ENCODE assay signal across 9 cellular contexts in the genomic region with DNA sequence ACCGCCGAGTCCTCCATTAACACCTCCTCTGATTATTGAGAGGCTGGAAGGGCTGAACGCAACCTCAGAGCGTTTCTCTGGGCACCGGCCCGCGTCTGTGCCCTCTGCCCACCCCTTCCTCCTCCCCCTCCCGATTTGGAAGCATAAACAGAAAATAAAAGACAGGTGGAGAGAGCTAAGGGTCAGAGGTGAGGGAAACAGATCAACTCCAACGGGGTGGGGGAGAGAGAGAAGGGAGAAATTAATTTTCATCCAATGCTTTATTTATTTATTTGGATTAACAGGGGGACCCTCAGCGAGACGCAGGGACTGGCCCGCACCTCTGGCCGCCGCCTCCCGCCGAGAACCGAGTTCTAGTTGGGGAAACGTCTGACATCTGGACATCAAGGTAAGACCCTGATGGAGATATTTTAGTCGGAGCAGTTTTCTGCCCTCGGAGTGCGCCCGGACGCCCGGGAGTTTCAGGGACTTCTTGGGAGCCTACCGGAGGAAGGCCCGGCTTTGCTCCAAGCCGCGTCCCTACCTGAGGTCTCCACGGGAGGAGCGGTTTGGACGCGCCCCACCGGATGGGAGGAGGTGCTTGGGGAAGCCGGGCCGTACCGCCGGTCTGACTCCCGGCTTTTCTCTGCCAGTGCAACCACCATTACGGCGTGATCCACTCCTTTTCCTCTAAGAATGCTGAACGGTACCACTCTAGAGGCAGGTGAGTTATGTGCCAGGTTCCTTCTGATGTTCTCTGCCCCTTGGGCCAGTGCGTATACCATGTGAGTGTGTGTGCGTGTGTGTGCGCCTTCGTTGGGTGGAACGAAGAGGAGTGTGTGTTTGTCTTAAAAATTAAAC. TPM values are rescaled to one million over a fixed set of nuclear protein-coding genes. Genes with fewer than 3 reads are reported as not detected.
DNase-seq lines count a peak whose midpoint lies in the region; ATAC-seq lines count a peak whose summit lies in the region.
"Had no signal": no experiment of that assay in that cellular context is flagged by ENCODE, and none has a peak within 500 bp of the region (broad histone marks: within the 10 kb centered on the region; RNA-seq: fewer than 3 reads in every experiment).

No MANE protein-coding gene starts in this region.

- no peak overlapping the region for H3K27ac ChIP-seq in esophagus (ENCODE audit: low read depth in 2 of 2, low read length in 1 of 2)
- H3K27ac ChIP-seq: C4-2B had no signal

- peaks cover 2 to 53% of the 10 kb centered on the region in 2 donors for H3K27me3 ChIP-seq in esophagus (ENCODE audit: control insufficient read depth in 1 of 2, insufficient read depth in 2 of 2, low read length in 2 of 2)

- 2% methylated on average over 46 of the region's 46 CpGs for WGBS in esophagus, 2 donors

- ATAC-seq in GM19455 (IDR thresholded peaks at IDR 0.05; ENCODE audit: unreplicated experiment) = no peak

- H3K4me1 ChIP-seq in esophagus (ENCODE audit: control insufficient read depth in 2 of 2, insufficient read depth in 2 of 2, low read length in 1 of 2) = peaks cover 16 to 28% of the 10 kb centered on the region in 2 donors

- H3K9me3 ChIP-seq in esophagus (ENCODE audit: control insufficient read depth in 2 of 2, insufficient read depth in 1 of 2, low read depth in 1 of 2, low read length in 1 of 2) = peaks cover 0 to 5% of the 10 kb centered on the region in 2 donors

- H3K4me3 ChIP-seq in esophagus (ENCODE audit: low read depth in 1 of 2, low read length in 2 of 2) (peak overlapping the region; percentile 6 to 32), skeletal muscle cell (ENCODE audit: low read depth, low read length) (peak overlapping the region; percentile 11)

- no peaks in the 10 kb centered on the region for H3K36me3 ChIP-seq in esophagus (ENCODE audit: control insufficient read depth in 2 of 2, insufficient read depth in 2 of 2, low read length in 1 of 2)

- peak; percentile 27 for DNase-seq in activated CD4-positive, alpha-beta T cell treated with anti-CD3 and anti-CD28 coated beads for 48 hours
- no peak for DNase-seq in activated CD4-positive, alpha-beta T cell treated with anti-CD3 and anti-CD28 coated beads, Interleukin-2, amount 50 U/mL, for 4 hours
- DNase-seq in RPMI8226 (peak; percentile 4), skeletal muscle cell (ENCODE audit: low read depth) (no peak), pons (ENCODE audit: low spot score) (no peak), GM19238 (ENCODE audit: insufficient read length, low spot score) (no peak)

RNA-seq across cellular contexts. Expression of gene LHX9, which starts 5.1 kb away (rescaled TPM):
- not detected for polyA plus RNA-seq in esophagus

RNA-seq across cellular contexts. Expression of gene C1orf53, which starts 9.6 kb away (rescaled TPM):
- 1 to 10 TPM; 6.3 to 6.6 TPM for polyA plus RNA-seq in esophagus

Comparison
In these comparisons a context has a peak if more than half of its experiments do, and no peak if none do; other contexts are left out.
1. DNase-seq: peak in activated CD4-positive, alpha-beta T cell treated with anti-CD3 and anti-CD28 coated beads for 48 hours (single experiment) and RPMI8226 (single experiment); none in activated CD4-positive, alpha-beta T cell treated with anti-CD3 and anti-CD28 coated beads, Interleukin-2, amount 50 U/mL, for 4 hours (0 of 2), skeletal muscle cell (single experiment), pons (single experiment) and GM19238 (single experiment).